Comparison of ENCODE assay signal across 12 cellular contexts in the genomic region with DNA sequence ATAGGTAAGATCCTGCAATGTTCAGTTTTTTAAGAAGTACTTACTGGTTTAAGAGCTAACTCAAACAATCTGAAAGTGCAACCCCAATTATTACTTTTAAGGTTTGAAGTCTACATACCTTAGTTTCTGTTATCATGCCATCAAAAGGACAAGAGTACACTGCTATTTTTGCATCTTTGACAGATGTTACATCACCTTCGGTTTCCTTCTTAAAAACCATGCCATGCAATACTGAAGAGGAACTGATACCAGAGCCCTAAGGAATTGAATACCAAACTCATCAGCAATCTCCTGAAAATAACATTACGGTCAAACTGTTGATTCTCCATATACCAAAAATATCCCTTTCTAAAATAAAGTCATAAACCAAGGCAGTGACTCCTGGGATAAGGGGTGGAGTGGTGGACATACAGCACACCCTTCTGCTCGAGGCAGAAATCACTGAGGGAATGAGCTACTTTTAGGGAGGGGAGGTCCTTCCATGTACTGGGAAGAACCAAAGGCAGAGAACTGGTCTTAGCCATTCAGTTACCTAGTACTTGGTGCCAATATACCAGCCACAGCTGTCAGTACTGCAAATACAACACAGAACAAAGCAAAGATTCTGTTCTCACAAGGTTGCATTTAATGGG. TPM values are rescaled to one million over a fixed set of nuclear protein-coding genes. Genes with fewer than 3 reads are reported as not detected.
DNase-seq lines count a peak whose midpoint lies in the region; ATAC-seq lines count a peak whose summit lies in the region.
"Had no signal": no experiment of that assay in that cellular context is flagged by ENCODE, and none has a peak within 500 bp of the region (broad histone marks: within the 10 kb centered on the region; RNA-seq: fewer than 3 reads in every experiment).

No MANE protein-coding gene starts in this region.

- peaks cover 65% of the 10 kb centered on the region for H3K36me3 Mint-ChIP-seq in activated naive CD4-positive, alpha-beta T cell treated with anti-CD3 and anti-CD28 coated beads for 36 hours (ENCODE audit: low read depth)
- peaks cover 9 to 57% of the 10 kb centered on the region in 2 donors for H3K36me3 Mint-ChIP-seq in activated naive CD4-positive, alpha-beta T cell treated with anti-CD3 and anti-CD28 coated beads, Interleukin-2, amount 50 U/mL, for 72 hours
- H3K36me3 Mint-ChIP-seq in IgD-negative memory B cell: peaks cover 8% of the 10 kb centered on the region
- peaks cover 57% of the 10 kb centered on the region for H3K36me3 Mint-ChIP-seq in stimulated activated memory B cell treated with anti-CD40 and anti-IgM and Interleukin-4, amounts not matched to agents 10 μg/mL and 1 μg/mL and 100 μg/mL, for 72 hours

- H3K27ac Mint-ChIP-seq in activated naive CD4-positive, alpha-beta T cell treated with anti-CD3 and anti-CD28 coated beads for 36 hours: peak overlapping the region; percentile 34
- H3K27ac Mint-ChIP-seq in activated naive CD4-positive, alpha-beta T cell treated with anti-CD3 and anti-CD28 coated beads, Interleukin-2, amount 50 U/mL, for 72 hours: peak overlapping the region in 1 of 2 donors; percentile 44
- peak overlapping the region; percentile 23 to 71 (median 49) for H3K27ac Mint-ChIP-seq in IgD-negative memory B cell
- no peak overlapping the region for H3K27ac Mint-ChIP-seq in stimulated activated memory B cell treated with anti-CD40 and anti-IgM and Interleukin-4, amounts not matched to agents 10 μg/mL and 1 μg/mL and 100 μg/mL, for 72 hours
- H3K27ac Mint-ChIP-seq: brain had no signal

- no peaks in the 10 kb centered on the region for H3K27me3 Mint-ChIP-seq in activated naive CD4-positive, alpha-beta T cell treated with anti-CD3 and anti-CD28 coated beads for 36 hours (ENCODE audit: low read depth)
- H3K27me3 Mint-ChIP-seq in IgD-negative memory B cell: no peaks in the 10 kb centered on the region
- no peaks in the 10 kb centered on the region for H3K27me3 Mint-ChIP-seq in stimulated activated memory B cell treated with anti-CD40 and anti-IgM and Interleukin-4, amounts not matched to agents 10 μg/mL and 1 μg/mL and 100 μg/mL, for 72 hours
- H3K27me3 Mint-ChIP-seq: brain had no signal

- CTCF ChIA-PET in activated naive CD4-positive, alpha-beta T cell treated with anti-CD3 and anti-CD28 coated beads for 36 hours (lab: Charles Lee): interaction anchor here (0.8 kb wide), 1 partner anchor 46 kb away, joined by 4 read pairs; the partner anchor contains the start of gene RWDD2B

- intact Hi-C loops in activated naive CD4-positive, alpha-beta T cell treated with anti-CD3 and anti-CD28 coated beads for 36 hours (cut with micrococcal nuclease): loop anchor here (5.0 kb wide), 1 partner anchor 38 kb away; no protein-coding TSS in a partner anchor

- no peaks in the 10 kb centered on the region for H3K9me3 Mint-ChIP-seq in activated naive CD4-positive, alpha-beta T cell treated with anti-CD3 and anti-CD28 coated beads for 36 hours
- H3K9me3 Mint-ChIP-seq in activated naive CD4-positive, alpha-beta T cell treated with anti-CD3 and anti-CD28 coated beads, Interleukin-2, amount 50 U/mL, for 72 hours: no peaks in the 10 kb centered on the region
- no peaks in the 10 kb centered on the region for H3K9me3 Mint-ChIP-seq in IgD-negative memory B cell
- H3K9me3 Mint-ChIP-seq in stimulated activated memory B cell treated with anti-CD40 and anti-IgM and Interleukin-4, amounts not matched to agents 10 μg/mL and 1 μg/mL and 100 μg/mL, for 72 hours: no peaks in the 10 kb centered on the region
- H3K9me3 Mint-ChIP-seq: brain had no signal

- DNase-seq in activated naive CD4-positive, alpha-beta T cell treated with anti-CD3 and anti-CD28 coated beads for 36 hours: no peak
- no peak for DNase-seq in activated naive CD4-positive, alpha-beta T cell treated with anti-CD3 and anti-CD28 coated beads, Interleukin-2, amount 50 U/mL, for 72 hours (ENCODE audit: low spot score in 2 of 2)
- DNase-seq in activated CD4-positive, alpha-beta T cell treated with anti-CD3 and anti-CD28 coated beads for 4 hours: no peak
- no peak for DNase-seq in activated gamma-delta T cell (lab: John Stamatoyannopoulos, UW)
- no peak for DNase-seq in amniotic stem cell (lab: John Stamatoyannopoulos, UW)
- DNase-seq: ACHN, GOT3, NCI-H2171 treated with DMSO at 0.1 percent for 48 hours had no signal

- no peak for ATAC-seq in activated naive CD4-positive, alpha-beta T cell treated with anti-CD3 and anti-CD28 coated beads, Interleukin-2, amount 50 U/mL, for 72 hours
- ATAC-seq in HG02642 (IDR thresholded peaks at IDR 0.05; ENCODE audit: poor library complexity, unreplicated experiment): peak; percentile 98
- peak; percentile 78 for ATAC-seq in stimulated activated memory B cell treated with anti-CD40 and anti-IgM and Interleukin-4, amounts not matched to agents 10 μg/mL and 1 μg/mL and 100 μg/mL, for 72 hours

- H3K4me1 Mint-ChIP-seq in activated naive CD4-positive, alpha-beta T cell treated with anti-CD3 and anti-CD28 coated beads for 36 hours (ENCODE audit: low read depth): peaks cover 18% of the 10 kb centered on the region
- H3K4me1 Mint-ChIP-seq in IgD-negative memory B cell: peaks cover 12 to 13% (median 13%) of the 10 kb centered on the region in 3 donors
- H3K4me1 Mint-ChIP-seq in stimulated activated memory B cell treated with anti-CD40 and anti-IgM and Interleukin-4, amounts not matched to agents 10 μg/mL and 1 μg/mL and 100 μg/mL, for 72 hours: peaks cover 10% of the 10 kb centered on the region

- no peak overlapping the region for H3K4me3 Mint-ChIP-seq in activated naive CD4-positive, alpha-beta T cell treated with anti-CD3 and anti-CD28 coated beads for 36 hours
- peak overlapping the region in 3 of 4 donors; percentile 9 to 72 (median 47) for H3K4me3 Mint-ChIP-seq in IgD-negative memory B cell
- no peak overlapping the region for H3K4me3 Mint-ChIP-seq in stimulated activated memory B cell treated with anti-CD40 and anti-IgM and Interleukin-4, amounts not matched to agents 10 μg/mL and 1 μg/mL and 100 μg/mL, for 72 hours
- H3K4me3 Mint-ChIP-seq: brain had no signal

RNA-seq across cellular contexts. Expression of gene CCT8, which starts 8.5 kb away (rescaled TPM):
- 100 to 1,000 TPM; 482 to 515 TPM for total RNA-seq in activated naive CD4-positive, alpha-beta T cell treated with anti-CD3 and anti-CD28 coated beads for 36 hours
- 100 to 1,000 TPM; 408 to 420 TPM for total RNA-seq in activated naive CD4-positive, alpha-beta T cell treated with anti-CD3 and anti-CD28 coated beads, Interleukin-2, amount 50 U/mL, for 72 hours
- 141 TPM for polyA plus RNA-seq in IgD-negative memory B cell

RNA-seq across cellular contexts. Expression of gene USP16, which starts 40.5 kb away (rescaled TPM):
- 10 to 100 TPM; 36.1 to 36.7 TPM for total RNA-seq in activated naive CD4-positive, alpha-beta T cell treated with anti-CD3 and anti-CD28 coated beads for 36 hours
- total RNA-seq in activated naive CD4-positive, alpha-beta T cell treated with anti-CD3 and anti-CD28 coated beads, Interleukin-2, amount 50 U/mL, for 72 hours: 10 to 100 TPM; 38.4 to 46.6 TPM
- polyA plus RNA-seq in IgD-negative memory B cell: 25.7 TPM

RNA-seq across cellular contexts. Expression of gene RWDD2B, which starts 45.8 kb away (rescaled TPM):
- total RNA-seq in activated naive CD4-positive, alpha-beta T cell treated with anti-CD3 and anti-CD28 coated beads for 36 hours: 10 to 100 TPM; 14.1 to 14.6 TPM
- total RNA-seq in activated naive CD4-positive, alpha-beta T cell treated with anti-CD3 and anti-CD28 coated beads, Interleukin-2, amount 50 U/mL, for 72 hours: 10 to 100 TPM in 1 of 2 donors, 1 to 10 TPM in 1; 4.6 to 13.9 TPM
- polyA plus RNA-seq in IgD-negative memory B cell: 13.0 TPM

Comparison
In these comparisons a context has a peak if more than half of its experiments do, and no peak if none do; other contexts are left out.
1. H3K4me3 Mint-ChIP-seq: peak in IgD-negative memory B cell (3 of 4); none in activated naive CD4-positive, alpha-beta T cell treated with anti-CD3 and anti-CD28 coated beads for 36 hours (single experiment) and stimulated activated memory B cell treated with anti-CD40 and anti-IgM and Interleukin-4, amounts not matched to agents 10 μg/mL and 1 μg/mL and 100 μg/mL, for 72 hours (single experiment).
2. ATAC-seq: peak in HG02642 (single experiment) and stimulated activated memory B cell treated with anti-CD40 and anti-IgM and Interleukin-4, amounts not matched to agents 10 μg/mL and 1 μg/mL and 100 μg/mL, for 72 hours (single experiment); none in activated naive CD4-positive, alpha-beta T cell treated with anti-CD3 and anti-CD28 coated beads, Interleukin-2, amount 50 U/mL, for 72 hours (0 of 2).